1 cellular context compared by ENCODE assay signal in the genomic region with DNA sequence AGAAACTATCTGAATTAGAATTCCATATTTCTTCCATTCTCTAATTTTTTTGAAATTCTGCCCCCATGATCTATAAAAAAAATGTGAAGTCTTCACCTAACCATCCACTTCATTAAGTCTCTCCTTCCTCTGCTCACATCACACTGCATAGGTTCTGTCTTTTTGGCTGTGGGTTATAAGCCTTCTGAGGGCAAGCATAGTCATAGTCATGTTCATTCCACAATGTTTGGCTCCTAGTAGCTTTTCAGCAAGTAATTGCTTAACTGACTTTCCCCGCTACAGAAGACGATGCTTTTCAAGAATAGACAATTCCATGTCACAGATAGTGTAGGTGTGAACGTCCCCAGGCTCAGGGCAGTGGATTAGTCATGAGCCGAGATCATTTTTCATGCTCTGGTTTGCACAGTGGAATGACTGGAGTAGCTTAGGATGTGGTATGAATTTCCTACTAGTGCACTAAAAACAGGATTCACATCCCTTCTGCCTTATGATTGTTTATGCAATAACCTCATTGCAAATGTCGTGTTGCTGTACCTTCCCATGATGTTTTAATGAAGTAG.
TF ChIP-seq lines count a peak whose summit lies in the region.

No MANE protein-coding gene starts in this region.

TF ChIP-seq in IMR-90, 13 proteins besides CTCF, POLR2A, EP300 and RAD21:
- TF ChIP-seq NFE2L2 (IDR thresholded peaks at IDR 0.05; ENCODE audit: low read depth, low read length) (no peak), CHD1 (IDR thresholded peaks at IDR 0.05; ENCODE audit: low read depth, low read length) (no peak), MAFK (IDR thresholded peaks at IDR 0.05; ENCODE audit: low read depth, low read length) (no peak), FOS (IDR thresholded peaks at IDR 0.05; ENCODE audit: low read depth, low read length) (no peak), MXI1 (IDR thresholded peaks at IDR 0.05; ENCODE audit: borderline replicate concordance, low read depth, low read length) (no peak), USF2 (IDR thresholded peaks at IDR 0.05; ENCODE audit: low read depth, low read length) (no peak), BHLHE40 (IDR thresholded peaks at IDR 0.05; ENCODE audit: low read depth, low read length) (no peak), SMC3 (IDR thresholded peaks at IDR 0.05; ENCODE audit: low read depth, low read length) (no peak), CEBPB (IDR thresholded peaks at IDR 0.05; ENCODE audit: low read depth, low read length) (no peak), MAZ (IDR thresholded peaks at IDR 0.05; ENCODE audit: borderline replicate concordance, low read depth, low read length) (no peak), RCOR1 (IDR thresholded peaks at IDR 0.05; ENCODE audit: insufficient replicate concordance, low read length) (no peak), RFX5 (IDR thresholded peaks at IDR 0.05; ENCODE audit: low read depth, low read length) (no peak)
- TF ChIP-seq, protein P1, sequence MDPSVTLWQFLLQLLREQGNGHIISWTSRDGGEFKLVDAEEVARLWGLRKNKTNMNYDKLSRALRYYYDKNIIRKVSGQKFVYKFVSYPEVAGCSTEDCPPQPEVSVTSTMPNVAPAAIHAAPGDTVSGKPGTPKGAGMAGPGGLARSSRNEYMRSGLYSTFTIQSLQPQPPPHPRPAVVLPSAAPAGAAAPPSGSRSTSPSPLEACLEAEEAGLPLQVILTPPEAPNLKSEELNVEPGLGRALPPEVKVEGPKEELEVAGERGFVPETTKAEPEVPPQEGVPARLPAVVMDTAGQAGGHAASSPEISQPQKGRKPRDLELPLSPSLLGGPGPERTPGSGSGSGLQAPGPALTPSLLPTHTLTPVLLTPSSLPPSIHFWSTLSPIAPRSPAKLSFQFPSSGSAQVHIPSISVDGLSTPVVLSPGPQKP (IDR thresholded peaks at IDR 0.05; ENCODE audit: borderline replicate concordance, low read depth, low read length) = no peak
